ENCODE assay signal across 1 cellular context in genomic region chr19:40549007-40549708, GRCh38.
TF ChIP-seq lines count a peak whose summit lies in the region.

No MANE protein-coding gene starts in this region.

TF ChIP-seq in GM23338, 12 proteins besides CTCF, POLR2A, EP300 and RAD21 (continued from another document):
- no peak for TF ChIP-seq ZNF462 (CRISPR knock-in tag; IDR thresholded peaks at IDR 0.05)
